ENCODE assay signal across 1 cellular context in the genomic region with DNA sequence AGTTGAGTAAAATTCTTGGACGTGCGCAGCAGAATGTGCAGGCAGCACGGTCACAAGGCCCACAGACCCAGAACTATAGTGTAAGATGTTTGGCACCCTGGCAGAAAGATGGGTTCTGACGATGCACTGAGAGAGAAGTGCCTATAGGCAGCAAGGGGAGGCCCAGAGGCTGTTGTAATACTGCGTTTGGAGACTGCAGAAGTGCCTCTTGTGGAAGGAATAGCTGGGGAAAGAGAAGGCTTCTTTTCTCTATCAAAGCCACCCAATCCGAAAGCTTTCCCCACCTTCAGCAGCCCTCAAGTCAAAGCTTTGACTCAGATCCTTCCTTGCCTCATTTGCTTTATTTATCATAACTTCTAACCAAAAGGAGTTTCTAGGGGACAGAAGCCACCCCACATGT.
TF ChIP-seq lines count a peak whose summit lies in the region.

No MANE protein-coding gene starts in this region.

TF ChIP-seq in GM12878, 131 proteins besides CTCF, POLR2A, EP300 and RAD21 (continued from another document):
- TF ChIP-seq, protein P1, sequence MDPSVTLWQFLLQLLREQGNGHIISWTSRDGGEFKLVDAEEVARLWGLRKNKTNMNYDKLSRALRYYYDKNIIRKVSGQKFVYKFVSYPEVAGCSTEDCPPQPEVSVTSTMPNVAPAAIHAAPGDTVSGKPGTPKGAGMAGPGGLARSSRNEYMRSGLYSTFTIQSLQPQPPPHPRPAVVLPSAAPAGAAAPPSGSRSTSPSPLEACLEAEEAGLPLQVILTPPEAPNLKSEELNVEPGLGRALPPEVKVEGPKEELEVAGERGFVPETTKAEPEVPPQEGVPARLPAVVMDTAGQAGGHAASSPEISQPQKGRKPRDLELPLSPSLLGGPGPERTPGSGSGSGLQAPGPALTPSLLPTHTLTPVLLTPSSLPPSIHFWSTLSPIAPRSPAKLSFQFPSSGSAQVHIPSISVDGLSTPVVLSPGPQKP (IDR thresholded peaks at IDR 0.05; ENCODE audit: low read depth, low read length), result no peak
- TF ChIP-seq ESRRA (IDR thresholded peaks at IDR 0.05; ENCODE audit: low read length) (no peak), CHD2 (IDR thresholded peaks at IDR 0.05; ENCODE audit: borderline replicate concordance, low read depth, low read length) (no peak), BCL11A (IDR thresholded peaks at IDR 0.05; ENCODE audit: low read depth, low read length) (no peak), CHD1 (IDR thresholded peaks at IDR 0.05; ENCODE audit: low read depth, low read length) (no peak), EGR1 (IDR thresholded peaks at IDR 0.05; ENCODE audit: borderline replicate concordance in 1 of 2, low read depth in 2 of 2, low read length in 2 of 2) (no peak)
- TF ChIP-seq, protein P2, sequence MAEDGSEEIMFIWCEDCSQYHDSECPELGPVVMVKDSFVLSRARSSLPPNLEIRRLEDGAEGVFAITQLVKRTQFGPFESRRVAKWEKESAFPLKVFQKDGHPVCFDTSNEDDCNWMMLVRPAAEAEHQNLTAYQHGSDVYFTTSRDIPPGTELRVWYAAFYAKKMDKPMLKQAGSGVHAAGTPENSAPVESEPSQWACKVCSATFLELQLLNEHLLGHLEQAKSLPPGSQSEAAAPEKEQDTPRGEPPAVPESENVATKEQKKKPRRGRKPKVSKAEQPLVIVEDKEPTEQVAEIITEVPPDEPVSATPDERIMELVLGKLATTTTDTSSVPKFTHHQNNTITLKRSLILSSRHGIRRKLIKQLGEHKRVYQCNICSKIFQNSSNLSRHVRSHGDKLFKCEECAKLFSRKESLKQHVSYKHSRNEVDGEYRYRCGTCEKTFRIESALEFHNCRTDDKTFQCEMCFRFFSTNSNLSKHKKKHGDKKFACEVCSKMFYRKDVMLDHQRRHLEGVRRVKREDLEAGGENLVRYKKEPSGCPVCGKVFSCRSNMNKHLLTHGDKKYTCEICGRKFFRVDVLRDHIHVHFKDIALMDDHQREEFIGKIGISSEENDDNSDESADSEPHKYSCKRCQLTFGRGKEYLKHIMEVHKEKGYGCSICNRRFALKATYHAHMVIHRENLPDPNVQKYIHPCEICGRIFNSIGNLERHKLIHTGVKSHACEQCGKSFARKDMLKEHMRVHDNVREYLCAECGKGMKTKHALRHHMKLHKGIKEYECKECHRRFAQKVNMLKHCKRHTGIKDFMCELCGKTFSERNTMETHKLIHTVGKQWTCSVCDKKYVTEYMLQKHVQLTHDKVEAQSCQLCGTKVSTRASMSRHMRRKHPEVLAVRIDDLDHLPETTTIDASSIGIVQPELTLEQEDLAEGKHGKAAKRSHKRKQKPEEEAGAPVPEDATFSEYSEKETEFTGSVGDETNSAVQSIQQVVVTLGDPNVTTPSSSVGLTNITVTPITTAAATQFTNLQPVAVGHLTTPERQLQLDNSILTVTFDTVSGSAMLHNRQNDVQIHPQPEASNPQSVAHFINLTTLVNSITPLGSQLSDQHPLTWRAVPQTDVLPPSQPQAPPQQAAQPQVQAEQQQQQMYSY (CRISPR knock-in tag; IDR thresholded peaks at IDR 0.05), result no peak
TF ChIP-seq in GM12878: peak in this region for 0.
